In the genomic region with DNA sequence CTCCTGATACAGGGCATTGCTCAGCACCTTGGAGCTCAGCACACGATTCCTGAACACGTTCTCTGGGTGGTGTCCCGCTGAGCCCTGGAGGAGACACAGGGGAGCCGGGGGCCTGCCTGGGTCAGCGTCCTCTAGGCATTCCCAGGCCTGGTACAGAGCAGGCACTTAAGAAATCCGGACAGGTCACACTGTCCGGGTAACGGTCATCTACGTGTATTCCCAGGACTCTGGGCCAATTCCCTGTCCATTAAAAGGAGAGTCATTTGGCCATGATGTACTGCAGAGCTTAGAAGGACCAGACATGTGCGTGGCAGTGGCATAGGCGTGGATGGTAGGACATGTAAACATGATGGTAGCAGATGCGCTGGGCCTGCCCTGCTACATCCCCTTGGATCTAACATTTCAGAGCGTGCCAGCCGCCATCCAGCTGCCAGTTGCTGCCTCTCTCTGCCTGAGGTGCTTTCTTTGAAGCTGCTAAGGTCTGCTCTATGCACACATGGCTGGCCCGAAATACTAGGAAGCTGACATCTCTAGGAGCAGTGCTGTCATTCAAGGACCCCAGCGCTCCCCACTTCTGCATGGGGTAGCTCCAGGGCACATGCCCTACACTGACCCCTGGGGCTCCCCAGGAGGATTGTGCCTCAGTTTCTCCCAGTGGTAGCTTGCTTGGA, we compare ENCODE assay signal across 17 cellular contexts.
DNase-seq lines count a peak whose midpoint lies in the region; FAIRE-seq and TF ChIP-seq lines count a peak whose summit lies in the region.
"Had no signal": no experiment of that assay in that cellular context is flagged by ENCODE, and none has a peak within 500 bp of the region (broad histone marks: within the 10 kb centered on the region; RNA-seq: fewer than 3 reads in every experiment).

No MANE protein-coding gene starts in this region.

- H3T11ph ChIP-seq in H9 (ENCODE audit: low read length): no peak overlapping the region

- no peaks in the 10 kb centered on the region for H3K27me3 Mint-ChIP-seq in activated CD4-positive, alpha-beta memory T cell treated with anti-CD3 and anti-CD28 coated beads, Interleukin-2, amount 10 ng/mL, durations not matched to agents 7 days and 5 days
- H3K27me3 Mint-ChIP-seq in activated CD4-positive, alpha-beta memory T cell treated with anti-CD3 and anti-CD28 coated beads for 36 hours: peaks cover 3% of the 10 kb centered on the region
- H3K27me3 Mint-ChIP-seq in H9 (ENCODE audit: low read depth): no peaks in the 10 kb centered on the region; the same call in none of the 2 replicates
- peaks cover 8% of the 10 kb centered on the region for H3K27me3 Mint-ChIP-seq in nephron (ENCODE audit: low read depth)
- H3K27me3 Mint-ChIP-seq: CD4-positive, alpha-beta memory T cell had no signal

- no peak overlapping the region for H2BK5ac ChIP-seq in H9 (ENCODE audit: insufficient read length, low read length)

- H3K9me3 ChIP-seq in H9 (ENCODE audit: control insufficient read depth, low read depth, low read length) (no peaks in the 10 kb centered on the region), spleen (peaks cover 0 to 26% (median 8%) of the 10 kb centered on the region in 8 donors)
- H3K9me3 ChIP-seq: BE2C had no signal

- no peaks in the 10 kb centered on the region for H3K36me3 ChIP-seq in spleen
- H3K36me3 ChIP-seq: BE2C had no signal

- no peak overlapping the region for H2BK20ac ChIP-seq in H9 (ENCODE audit: low read depth, low read length, poor library complexity, severe bottlenecking)

- H3K27me3 ChIP-seq in H9 (ENCODE audit: insufficient read depth, low read length): no peaks in the 10 kb centered on the region
- no peaks in the 10 kb centered on the region for H3K27me3 ChIP-seq in spleen (replicated peaks in 1 of 7)
- H3K27me3 ChIP-seq: BE2C had no signal

- no peak for TF ChIP-seq CTCF in H9 (conservative IDR thresholded peaks at IDR 0.05)
- TF ChIP-seq CTCF in nephron (IDR thresholded peaks at IDR 0.05; ENCODE audit: unreplicated experiment in 3 of 3): no peak
- TF ChIP-seq CTCF in spleen (IDR thresholded peaks at IDR 0.05 in 8 of 11, conservative IDR thresholded peaks at IDR 0.05 in 3 of 11): no peak

- H3K4me3 Mint-ChIP-seq in activated CD4-positive, alpha-beta memory T cell treated with anti-CD3 and anti-CD28 coated beads, Interleukin-2, amount 10 ng/mL, durations not matched to agents 7 days and 5 days: no peak overlapping the region
- H3K4me3 Mint-ChIP-seq in activated CD4-positive, alpha-beta memory T cell treated with anti-CD3 and anti-CD28 coated beads for 36 hours: no peak overlapping the region
- H3K4me3 Mint-ChIP-seq in H9 (no peak overlapping the region), nephron (no peak overlapping the region)
- H3K4me3 Mint-ChIP-seq: CD4-positive, alpha-beta memory T cell had no signal

- H3K27ac Mint-ChIP-seq in activated CD4-positive, alpha-beta memory T cell treated with anti-CD3 and anti-CD28 coated beads, Interleukin-2, amount 10 ng/mL, durations not matched to agents 7 days and 5 days: no peak overlapping the region
- H3K27ac Mint-ChIP-seq in activated CD4-positive, alpha-beta memory T cell treated with anti-CD3 and anti-CD28 coated beads for 36 hours: no peak overlapping the region
- H3K27ac Mint-ChIP-seq in H9: 0 out of 7 replicates have a peak overlapping the region, but pooled peaks of 1 of the 3 experiments have one; percentile 48
- peak overlapping the region in 2 of 3 experiments; percentile 97 to 99 for H3K27ac Mint-ChIP-seq in nephron
- H3K27ac Mint-ChIP-seq: CD4-positive, alpha-beta memory T cell had no signal

- H3K79me2 ChIP-seq in H9 (ENCODE audit: insufficient read depth, low read length): no peaks in the 10 kb centered on the region

- no CpG with 5 or more reads among the region's 16 CpGs for WGBS in H9 (ENCODE audit: extremely low coverage, insufficient read length, low lambda C conversion rate)
- WGBS in spleen, 5 donors: 82 to 97% (median 88%) methylated on average over 11 to 16 of the region's 16 CpGs

- H3K9me3 Mint-ChIP-seq in activated CD4-positive, alpha-beta memory T cell treated with anti-CD3 and anti-CD28 coated beads, Interleukin-2, amount 10 ng/mL, durations not matched to agents 7 days and 5 days: no peaks in the 10 kb centered on the region
- no peaks in the 10 kb centered on the region for H3K9me3 Mint-ChIP-seq in activated CD4-positive, alpha-beta memory T cell treated with anti-CD3 and anti-CD28 coated beads for 36 hours
- peaks cover 17 to 18% of the 10 kb centered on the region in 2 experiments for H3K9me3 Mint-ChIP-seq in H9
- peaks cover 24% of the 10 kb centered on the region for H3K9me3 Mint-ChIP-seq in nephron

- no peak overlapping the region for H3K56ac ChIP-seq in H9 (ENCODE audit: insufficient read length, low read depth, low read length)

- no peak overlapping the region for H3K4me3 ChIP-seq in spleen
- H3K4me3 ChIP-seq: PC-9 had no signal

- CTCF ChIA-PET in activated CD4-positive, alpha-beta memory T cell treated with anti-CD3 and anti-CD28 coated beads, Interleukin-2, amount 10 ng/mL, durations not matched to agents 7 days and 5 days (lab: Charles Lee): no interaction called here
- CTCF ChIA-PET in activated CD4-positive, alpha-beta memory T cell treated with anti-CD3 and anti-CD28 coated beads for 36 hours (lab: Charles Lee): no interaction called here

- H3K23me2 ChIP-seq in H9 (ENCODE audit: insufficient read length, low read depth, low read length, poor library complexity, severe bottlenecking): no peaks in the 10 kb centered on the region

- H3K79me1 ChIP-seq in H9 (ENCODE audit: insufficient read depth, low read depth, low read length, poor library complexity, severe bottlenecking): no peaks in the 10 kb centered on the region

- no peak for TF ChIP-seq POLR2A in spleen (IDR thresholded peaks at IDR 0.05)

- no peak overlapping the region for H2BK15ac ChIP-seq in H9 (ENCODE audit: low read depth, low read length)

- FAIRE-seq in HTR-8/SVneo (lab: Jason Lieb, UNC): no peak
- FAIRE-seq: G401.6 had no signal

- no peak overlapping the region for H2BK120ac ChIP-seq in H9 (ENCODE audit: low read depth, low read length, poor library complexity, severe bottlenecking)

- intact Hi-C loops in activated CD4-positive, alpha-beta memory T cell treated with anti-CD3 and anti-CD28 coated beads for 36 hours (cut with micrococcal nuclease): no loop called here
- intact Hi-C loops in spleen (cut with DNase I; ENCODE audit: low total_unique reads): no loop called here

- H2AFZ ChIP-seq in H9 (ENCODE audit: low read length): no peak overlapping the region
- H2AFZ ChIP-seq: PC-9 had no signal

- POLR2A ChIA-PET in activated CD4-positive, alpha-beta memory T cell treated with anti-CD3 and anti-CD28 coated beads, Interleukin-2, amount 10 ng/mL, durations not matched to agents 7 days and 5 days (lab: Charles Lee): no interaction called here
- POLR2A ChIA-PET in activated CD4-positive, alpha-beta memory T cell treated with anti-CD3 and anti-CD28 coated beads for 36 hours (lab: Charles Lee): no interaction called here

- no peak overlapping the region for H4K91ac ChIP-seq in H9 (ENCODE audit: insufficient read length, low read depth, low read length)

- H3K4me2 ChIP-seq in H9 (ENCODE audit: insufficient read depth, insufficient read length, low read length): no peak overlapping the region
- H3K4me2 ChIP-seq: PC-9 had no signal

- no peak overlapping the region for H2BK12ac ChIP-seq in H9 (ENCODE audit: insufficient read length, low read depth, low read length)

- no peak overlapping the region for H3K14ac ChIP-seq in H9 (ENCODE audit: insufficient read depth, low read length)

- no peak overlapping the region for H4K5ac ChIP-seq in H9 (ENCODE audit: insufficient read length, low read depth, low read length)

- no peaks in the 10 kb centered on the region for H3K36me3 Mint-ChIP-seq in activated CD4-positive, alpha-beta memory T cell treated with anti-CD3 and anti-CD28 coated beads, Interleukin-2, amount 10 ng/mL, durations not matched to agents 7 days and 5 days (ENCODE audit: low read depth)
- no peaks in the 10 kb centered on the region for H3K36me3 Mint-ChIP-seq in activated CD4-positive, alpha-beta memory T cell treated with anti-CD3 and anti-CD28 coated beads for 36 hours
- H3K36me3 Mint-ChIP-seq in H9 (ENCODE audit: insufficient read depth in 1 of 3, low read depth in 3 of 3) (peaks cover 0 to 15% (median 1%) of the 10 kb centered on the region in 3 experiments; a peak in 4 of 7 replicates), nephron (ENCODE audit: low read depth) (peaks cover 4% of the 10 kb centered on the region)
- H3K36me3 Mint-ChIP-seq: CD4-positive, alpha-beta memory T cell had no signal

- H2AK5ac ChIP-seq in H9 (ENCODE audit: insufficient read length, low read length): no peak overlapping the region

- H3K23ac ChIP-seq in H9 (ENCODE audit: insufficient read length, low read depth, low read length): no peak overlapping the region

- peak; percentile 10 for DNase-seq in activated CD4-positive, alpha-beta memory T cell treated with anti-CD3 and anti-CD28 coated beads, Interleukin-2, amount 10 ng/mL, durations not matched to agents 7 days and 5 days
- DNase-seq in activated CD4-positive, alpha-beta memory T cell treated with anti-CD3 and anti-CD28 coated beads for 36 hours: no peak
- DNase-seq in H9 (peak; percentile 17), spleen (peak; percentile 51), NCI-H2171 (lab: John Stamatoyannopoulos, UW) (no peak), HTR-8/SVneo (ENCODE audit: insufficient read length, low spot score) (no peak), NK-92 (lab: John Stamatoyannopoulos, UW; ENCODE audit: unreplicated experiment) (no peak)
- DNase-seq: BE2C; CD4-positive, alpha-beta memory T cell; DMS79; IMR-90; Kasumi-1; NCI-H2029 treated with DMSO at 0.1 percent for 48 hours; NCI-H526 treated with DMSO at 0.1 percent for 48 hours; PC-9 had no signal

- no peak overlapping the region for H3K27ac ChIP-seq in H9 (ENCODE audit: insufficient read length, low read depth, low read length)
- no peak overlapping the region for H3K27ac ChIP-seq in spleen
- H3K27ac ChIP-seq: PC-9 had no signal

- H3K4ac ChIP-seq in H9 (ENCODE audit: low read depth, low read length): no peak overlapping the region

- H3K4me1 ChIP-seq in H9 (ENCODE audit: insufficient read depth, low read length) (no peaks in the 10 kb centered on the region), spleen (no peaks in the 10 kb centered on the region)
- H3K4me1 ChIP-seq: BE2C had no signal

- H3K18ac ChIP-seq in H9 (ENCODE audit: insufficient read length, low read depth, low read length): no peak overlapping the region

- H3K9ac ChIP-seq in H9 (ENCODE audit: extremely low read depth, insufficient read length, low read length): no peak overlapping the region

- H4K8ac ChIP-seq in H9 (replicated peaks; ENCODE audit: insufficient read length, low read depth, low read length): no peak overlapping the region

- H3K4me1 Mint-ChIP-seq in activated CD4-positive, alpha-beta memory T cell treated with anti-CD3 and anti-CD28 coated beads, Interleukin-2, amount 10 ng/mL, durations not matched to agents 7 days and 5 days: no peaks in the 10 kb centered on the region
- no peaks in the 10 kb centered on the region for H3K4me1 Mint-ChIP-seq in activated CD4-positive, alpha-beta memory T cell treated with anti-CD3 and anti-CD28 coated beads for 36 hours (ENCODE audit: low read depth)
- H3K4me1 Mint-ChIP-seq in H9: no peaks in the 10 kb centered on the region
- peaks cover 38% of the 10 kb centered on the region for H3K4me1 Mint-ChIP-seq in nephron

- no peaks in the 10 kb centered on the region for H4K20me1 ChIP-seq in H9 (ENCODE audit: control insufficient read depth, insufficient read depth, insufficient read length)

Comparison
In these comparisons a context has a peak if more than half of its experiments do, and no peak if none do; other contexts are left out.
1. DNase-seq: peak in activated CD4-positive, alpha-beta memory T cell treated with anti-CD3 and anti-CD28 coated beads, Interleukin-2, amount 10 ng/mL, durations not matched to agents 7 days and 5 days (single experiment), H9 (single experiment) and spleen (single experiment); none in activated CD4-positive, alpha-beta memory T cell treated with anti-CD3 and anti-CD28 coated beads for 36 hours (single experiment), NCI-H2171 (single experiment), HTR-8/SVneo (single experiment) and NK-92 (single experiment).
2. H3K27ac Mint-ChIP-seq: peak in nephron (2 of 3); none in activated CD4-positive, alpha-beta memory T cell treated with anti-CD3 and anti-CD28 coated beads, Interleukin-2, amount 10 ng/mL, durations not matched to agents 7 days and 5 days (single experiment) and activated CD4-positive, alpha-beta memory T cell treated with anti-CD3 and anti-CD28 coated beads for 36 hours (single experiment).